ENCODE assay signal across 9 cellular contexts in genomic region chr4:4384837-4385236, GRCh38. TPM values are rescaled to one million over a fixed set of nuclear protein-coding genes. Genes with fewer than 3 reads are reported as not detected.
DNase-seq lines count a peak whose midpoint lies in the region; ATAC-seq, FAIRE-seq and TF ChIP-seq lines count a peak whose summit lies in the region.
"Had no signal": no experiment of that assay in that cellular context is flagged by ENCODE, and none has a peak within 500 bp of the region (broad histone marks: within the 10 kb centered on the region; RNA-seq: fewer than 3 reads in every experiment).

No MANE protein-coding gene starts in this region.

- POLR2A ChIA-PET in CD8-positive, alpha-beta T cell (lab: Charles Lee): interaction anchor here (0.5 to 4.2 kb wide), 2 partner anchors 10 to 37 kb away, joined by 3 to 25 read pairs; no protein-coding TSS in a partner anchor

- no peak overlapping the region for H3K4me3 ChIP-seq in CD8-positive, alpha-beta T cell (ENCODE audit: low read depth, low read length)
- H3K4me3 ChIP-seq: lung had no signal

- H3K36me3 Mint-ChIP-seq in CD8-positive, alpha-beta T cell: peaks cover 7% of the 10 kb centered on the region

- DNase-seq in CD8-positive, alpha-beta T cell: no peak
- DNase-seq in H54 (ENCODE audit: insufficient read length, low spot score): peak; percentile 55
- DNase-seq in iPS-NIHi7 (ENCODE audit: extremely low spot score): peak; percentile 80

- H3K4me1 ChIP-seq in CD8-positive, alpha-beta T cell (ENCODE audit: insufficient read depth, low read length): peaks cover 14% of the 10 kb centered on the region

- peaks cover 23% of the 10 kb centered on the region for H3K4me1 Mint-ChIP-seq in CD8-positive, alpha-beta T cell (ENCODE audit: low read depth)

- intact Hi-C loops in CD8-positive, alpha-beta T cell (cut with DNase I, micrococcal nuclease): loop anchor here in 1 of 2 experiments (1.0 to 5.0 kb wide), 2 partner anchors 37 to 157 kb away; partner anchors contain the start of gene STX18

- H3K9me3 ChIP-seq in CD8-positive, alpha-beta T cell (ENCODE audit: low read length): no peaks in the 10 kb centered on the region

- CTCF ChIA-PET in CD8-positive, alpha-beta T cell (lab: Charles Lee): interaction anchor here (1.0 to 1.8 kb wide), 6 partner anchors 10 to 125 kb away, joined by 3 to 8 read pairs (median 5); no protein-coding TSS in a partner anchor

- H3K27me3 ChIP-seq in CD8-positive, alpha-beta T cell (ENCODE audit: insufficient read depth, low read length): no peaks in the 10 kb centered on the region

- H3K27me3 Mint-ChIP-seq in CD8-positive, alpha-beta T cell (ENCODE audit: low read depth): peaks cover 7% of the 10 kb centered on the region

- no peak overlapping the region for H3K27ac Mint-ChIP-seq in CD8-positive, alpha-beta T cell

- FAIRE-seq in H54 (lab: Jason Lieb, UNC): no peak

- no peak overlapping the region for H3K27ac ChIP-seq in CD8-positive, alpha-beta T cell (ENCODE audit: low read depth, low read length)
- H3K27ac ChIP-seq in VCaP: no peak overlapping the region

- H3K36me3 ChIP-seq in CD8-positive, alpha-beta T cell (ENCODE audit: insufficient read depth, low read length): no peaks in the 10 kb centered on the region

- no peaks in the 10 kb centered on the region for H3K9me3 Mint-ChIP-seq in CD8-positive, alpha-beta T cell

- no peak for TF ChIP-seq POLR2A in H54 (IDR thresholded peaks at IDR 0.05; ENCODE audit: low read depth, low read length)

- no peak for ATAC-seq in CD8-positive, alpha-beta T cell
- no peak for ATAC-seq in HG02623 (IDR thresholded peaks at IDR 0.05; ENCODE audit: unreplicated experiment)
- ATAC-seq in GM21447 (IDR thresholded peaks at IDR 0.05; ENCODE audit: unreplicated experiment): no peak
- ATAC-seq in HG03457 (IDR thresholded peaks at IDR 0.05; ENCODE audit: unreplicated experiment): no peak
- no peak for ATAC-seq in GM19455 (IDR thresholded peaks at IDR 0.05; ENCODE audit: unreplicated experiment)

- peak; percentile 40 for TF ChIP-seq CTCF in CD8-positive, alpha-beta T cell (IDR thresholded peaks at IDR 0.05)
- peak; percentile 51; the same call in 1 of the 2 replicates for TF ChIP-seq CTCF in VCaP (conservative IDR thresholded peaks at IDR 0.05)

- peak overlapping the region; percentile 75 for H3K4me3 Mint-ChIP-seq in CD8-positive, alpha-beta T cell

RNA-seq across cellular contexts. Expression of gene NSG1, which starts 2.1 kb away (rescaled TPM):
- total RNA-seq in CD8-positive, alpha-beta T cell: 10 to 100 TPM; 14.2 to 15.8 TPM

Comparison
In these comparisons a context has a peak if more than half of its experiments do, and no peak if none do; other contexts are left out.
1. DNase-seq: peak in H54 (single experiment) and iPS-NIHi7 (single experiment); none in CD8-positive, alpha-beta T cell (0 of 7).